Comparison of ENCODE assay signal across 13 cellular contexts in genomic region chr11:125141178-125141577, GRCh38. TPM values are rescaled to one million over a fixed set of nuclear protein-coding genes. Genes with fewer than 3 reads are reported as not detected.
"Had no signal": no experiment of that assay in that cellular context is flagged by ENCODE, and none has a peak within 500 bp of the region (broad histone marks: within the 10 kb centered on the region; RNA-seq: fewer than 3 reads in every experiment).

No MANE protein-coding gene starts in this region.

- H3K27ac ChIP-seq: ascending aorta, dorsolateral prefrontal cortex, esophagus muscularis mucosa, neutrophil, parathyroid adenoma, tibial artery, uterus, WERI-Rb-1 had no signal

- H3K27me3 ChIP-seq: ascending aorta had no signal

- H3K9me3 Mint-ChIP-seq: activated CD4-positive, alpha-beta memory T cell treated with anti-CD3 and anti-CD28 coated beads, Interleukin-2, amount 10 ng/mL, durations not matched to agents 7 days and 5 days; activated naive CD4-positive, alpha-beta T cell treated with anti-CD3 and anti-CD28 coated beads, Interleukin-2, amount 10 ng/mL, durations not matched to agents 7 days and 5 days; activated T-cell treated with anti-CD3 and anti-CD28 coated beads, Interleukin-2, amount 50 U/mL, for 24 hours; T-helper 1 cell treated with Interleukin-12 subunit alpha and Interleukin-12 subunit beta and Interleukin-4 antibody, amounts not matched to agents 30 μg/mL and 1 μg/mL, for 36 hours had no signal

- H3K36me3 ChIP-seq: ascending aorta, esophagus muscularis mucosa, neutrophil, tibial artery, uterus, WERI-Rb-1 had no signal

- DNase-seq: tibial artery, uterus had no signal

- H3K36me3 Mint-ChIP-seq: activated naive CD4-positive, alpha-beta T cell treated with anti-CD3 and anti-CD28 coated beads, Interleukin-2, amount 10 ng/mL, durations not matched to agents 7 days and 5 days had no signal

- H3K27ac Mint-ChIP-seq: activated CD4-positive, alpha-beta memory T cell treated with anti-CD3 and anti-CD28 coated beads, Interleukin-2, amount 10 ng/mL, durations not matched to agents 7 days and 5 days; activated naive CD4-positive, alpha-beta T cell treated with anti-CD3 and anti-CD28 coated beads, Interleukin-2, amount 10 ng/mL, durations not matched to agents 7 days and 5 days; activated T-cell treated with anti-CD3 and anti-CD28 coated beads, Interleukin-2, amount 50 U/mL, for 24 hours; T-helper 1 cell treated with Interleukin-12 subunit alpha and Interleukin-12 subunit beta and Interleukin-4 antibody, amounts not matched to agents 30 μg/mL and 1 μg/mL, for 36 hours had no signal

- H3K4me1 ChIP-seq: ascending aorta, parathyroid adenoma, tibial artery, uterus had no signal

- H3K9me3 ChIP-seq: ascending aorta, esophagus muscularis mucosa, neutrophil, tibial artery, uterus had no signal

- H3K9ac ChIP-seq: parathyroid adenoma had no signal

- H3K4me3 ChIP-seq: ascending aorta, esophagus muscularis mucosa, tibial artery, uterus had no signal

- H3K4me3 Mint-ChIP-seq: activated CD4-positive, alpha-beta memory T cell treated with anti-CD3 and anti-CD28 coated beads, Interleukin-2, amount 10 ng/mL, durations not matched to agents 7 days and 5 days; activated naive CD4-positive, alpha-beta T cell treated with anti-CD3 and anti-CD28 coated beads, Interleukin-2, amount 10 ng/mL, durations not matched to agents 7 days and 5 days; activated T-cell treated with anti-CD3 and anti-CD28 coated beads, Interleukin-2, amount 50 U/mL, for 24 hours; T-helper 1 cell treated with Interleukin-12 subunit alpha and Interleukin-12 subunit beta and Interleukin-4 antibody, amounts not matched to agents 30 μg/mL and 1 μg/mL, for 36 hours had no signal

RNA-seq across cellular contexts. Expression of gene PKNOX2, which starts 23.4 kb away (rescaled TPM):
- total RNA-seq: activated CD4-positive, alpha-beta memory T cell treated with anti-CD3 and anti-CD28 coated beads, Interleukin-2, amount 10 ng/mL, durations not matched to agents 7 days and 5 days; renal cortical epithelial cell had no signal
